ENCODE assay signal across 1 cellular context in the genomic region with DNA sequence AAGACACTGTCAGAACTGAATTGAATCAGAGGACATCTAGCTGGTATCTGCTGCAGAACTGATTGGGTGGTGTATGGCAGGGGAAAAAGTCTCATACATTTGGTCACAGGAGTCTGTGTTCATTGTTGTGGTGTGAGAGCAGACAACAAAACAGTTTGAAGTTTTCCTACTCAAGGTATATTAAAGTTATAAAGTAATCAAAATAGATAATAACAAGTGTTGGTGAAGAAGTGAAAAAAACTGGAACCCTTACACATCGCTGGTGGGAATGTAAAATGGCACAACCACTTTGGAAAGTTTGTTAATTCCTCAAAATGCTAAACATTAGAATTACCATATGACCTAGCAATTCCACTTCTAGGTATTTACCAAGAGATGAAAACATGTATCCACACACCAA.
TF ChIP-seq lines count a peak whose summit lies in the region.

No MANE protein-coding gene starts in this region.

TF ChIP-seq in WTC11, 78 proteins besides CTCF, POLR2A, EP300 and RAD21:
- TF ChIP-seq, protein P1, sequence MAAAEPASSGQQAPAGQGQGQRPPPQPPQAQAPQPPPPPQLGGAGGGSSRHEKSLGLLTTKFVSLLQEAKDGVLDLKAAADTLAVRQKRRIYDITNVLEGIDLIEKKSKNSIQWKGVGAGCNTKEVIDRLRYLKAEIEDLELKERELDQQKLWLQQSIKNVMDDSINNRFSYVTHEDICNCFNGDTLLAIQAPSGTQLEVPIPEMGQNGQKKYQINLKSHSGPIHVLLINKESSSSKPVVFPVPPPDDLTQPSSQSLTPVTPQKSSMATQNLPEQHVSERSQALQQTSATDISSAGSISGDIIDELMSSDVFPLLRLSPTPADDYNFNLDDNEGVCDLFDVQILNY (CRISPR knock-in tag; IDR thresholded peaks at IDR 0.05): no peak
- TF ChIP-seq FOXJ3 (CRISPR knock-in tag; IDR thresholded peaks at IDR 0.05; ENCODE audit: borderline replicate concordance) (no peak), NR2C2 (CRISPR knock-in tag; IDR thresholded peaks at IDR 0.05) (no peak), SP1 (CRISPR knock-in tag; conservative IDR thresholded peaks at IDR 0.05) (no peak), KAT7 (CRISPR knock-in tag; IDR thresholded peaks at IDR 0.05; ENCODE audit: borderline replicate concordance) (no peak), NR1H2 (CRISPR knock-in tag; IDR thresholded peaks at IDR 0.05) (no peak), PRRX2 (CRISPR knock-in tag; IDR thresholded peaks at IDR 0.05) (no peak), ZNF423 (CRISPR knock-in tag; IDR thresholded peaks at IDR 0.05) (no peak), SOX15 (CRISPR knock-in tag; IDR thresholded peaks at IDR 0.05) (no peak), FOXP1 (CRISPR knock-in tag; IDR thresholded peaks at IDR 0.05; ENCODE audit: borderline replicate concordance) (no peak), ATF1 (CRISPR knock-in tag; IDR thresholded peaks at IDR 0.05) (no peak), SMAD4 (CRISPR knock-in tag; IDR thresholded peaks at IDR 0.05) (no peak), ETV6 (CRISPR knock-in tag; IDR thresholded peaks at IDR 0.05) (no peak), ZNF219 (CRISPR knock-in tag; IDR thresholded peaks at IDR 0.05; ENCODE audit: borderline replicate concordance) (no peak)
- TF ChIP-seq, protein P2, sequence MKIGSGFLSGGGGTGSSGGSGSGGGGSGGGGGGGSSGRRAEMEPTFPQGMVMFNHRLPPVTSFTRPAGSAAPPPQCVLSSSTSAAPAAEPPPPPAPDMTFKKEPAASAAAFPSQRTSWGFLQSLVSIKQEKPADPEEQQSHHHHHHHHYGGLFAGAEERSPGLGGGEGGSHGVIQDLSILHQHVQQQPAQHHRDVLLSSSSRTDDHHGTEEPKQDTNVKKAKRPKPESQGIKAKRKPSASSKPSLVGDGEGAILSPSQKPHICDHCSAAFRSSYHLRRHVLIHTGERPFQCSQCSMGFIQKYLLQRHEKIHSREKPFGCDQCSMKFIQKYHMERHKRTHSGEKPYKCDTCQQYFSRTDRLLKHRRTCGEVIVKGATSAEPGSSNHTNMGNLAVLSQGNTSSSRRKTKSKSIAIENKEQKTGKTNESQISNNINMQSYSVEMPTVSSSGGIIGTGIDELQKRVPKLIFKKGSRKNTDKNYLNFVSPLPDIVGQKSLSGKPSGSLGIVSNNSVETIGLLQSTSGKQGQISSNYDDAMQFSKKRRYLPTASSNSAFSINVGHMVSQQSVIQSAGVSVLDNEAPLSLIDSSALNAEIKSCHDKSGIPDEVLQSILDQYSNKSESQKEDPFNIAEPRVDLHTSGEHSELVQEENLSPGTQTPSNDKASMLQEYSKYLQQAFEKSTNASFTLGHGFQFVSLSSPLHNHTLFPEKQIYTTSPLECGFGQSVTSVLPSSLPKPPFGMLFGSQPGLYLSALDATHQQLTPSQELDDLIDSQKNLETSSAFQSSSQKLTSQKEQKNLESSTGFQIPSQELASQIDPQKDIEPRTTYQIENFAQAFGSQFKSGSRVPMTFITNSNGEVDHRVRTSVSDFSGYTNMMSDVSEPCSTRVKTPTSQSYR (CRISPR knock-in tag; IDR thresholded peaks at IDR 0.05): no peak
- TF ChIP-seq, protein P3, sequence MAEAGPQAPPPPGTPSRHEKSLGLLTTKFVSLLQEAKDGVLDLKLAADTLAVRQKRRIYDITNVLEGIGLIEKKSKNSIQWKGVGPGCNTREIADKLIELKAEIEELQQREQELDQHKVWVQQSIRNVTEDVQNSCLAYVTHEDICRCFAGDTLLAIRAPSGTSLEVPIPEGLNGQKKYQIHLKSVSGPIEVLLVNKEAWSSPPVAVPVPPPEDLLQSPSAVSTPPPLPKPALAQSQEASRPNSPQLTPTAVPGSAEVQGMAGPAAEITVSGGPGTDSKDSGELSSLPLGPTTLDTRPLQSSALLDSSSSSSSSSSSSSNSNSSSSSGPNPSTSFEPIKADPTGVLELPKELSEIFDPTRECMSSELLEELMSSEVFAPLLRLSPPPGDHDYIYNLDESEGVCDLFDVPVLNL (CRISPR knock-in tag; IDR thresholded peaks at IDR 0.05; ENCODE audit: borderline replicate concordance, low read depth): no peak
- TF ChIP-seq, protein P4, sequence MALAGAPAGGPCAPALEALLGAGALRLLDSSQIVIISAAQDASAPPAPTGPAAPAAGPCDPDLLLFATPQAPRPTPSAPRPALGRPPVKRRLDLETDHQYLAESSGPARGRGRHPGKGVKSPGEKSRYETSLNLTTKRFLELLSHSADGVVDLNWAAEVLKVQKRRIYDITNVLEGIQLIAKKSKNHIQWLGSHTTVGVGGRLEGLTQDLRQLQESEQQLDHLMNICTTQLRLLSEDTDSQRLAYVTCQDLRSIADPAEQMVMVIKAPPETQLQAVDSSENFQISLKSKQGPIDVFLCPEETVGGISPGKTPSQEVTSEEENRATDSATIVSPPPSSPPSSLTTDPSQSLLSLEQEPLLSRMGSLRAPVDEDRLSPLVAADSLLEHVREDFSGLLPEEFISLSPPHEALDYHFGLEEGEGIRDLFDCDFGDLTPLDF (CRISPR knock-in tag; IDR thresholded peaks at IDR 0.05): no peak
